In the genomic region with DNA sequence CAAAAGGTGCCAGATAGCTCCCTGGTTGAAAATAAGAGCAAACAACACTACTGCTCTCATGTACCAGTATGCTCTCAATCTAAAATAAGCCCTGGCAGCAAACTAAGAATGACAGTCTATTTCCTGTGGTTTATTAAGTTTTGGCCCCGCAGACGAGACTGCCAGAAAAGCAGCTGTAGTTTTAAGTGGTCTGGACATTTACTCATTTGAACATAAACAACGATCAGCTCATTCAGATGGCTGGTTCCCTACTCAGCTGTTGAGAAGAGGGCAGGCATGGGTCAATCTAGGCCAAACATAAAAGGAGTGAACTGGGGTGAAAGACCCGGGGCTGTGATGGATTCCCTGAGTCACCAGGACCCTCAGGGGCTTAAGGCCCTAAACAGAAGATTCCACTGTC, we compare ENCODE assay signal across 11 cellular contexts. TPM values are rescaled to one million over a fixed set of nuclear protein-coding genes. Genes with fewer than 3 reads are reported as not detected.
DNase-seq lines count a peak whose midpoint lies in the region; ATAC-seq and TF ChIP-seq lines count a peak whose summit lies in the region.
"Had no signal": no experiment of that assay in that cellular context is flagged by ENCODE, and none has a peak within 500 bp of the region (broad histone marks: within the 10 kb centered on the region; RNA-seq: fewer than 3 reads in every experiment).

No MANE protein-coding gene starts in this region.

- H3K36me3 ChIP-seq in skeletal muscle satellite cell (ENCODE audit: insufficient read depth, low read length): no peaks in the 10 kb centered on the region

- H3K36me3 Mint-ChIP-seq in activated T-helper 2 cell treated with anti-CD3 and anti-CD28 coated beads, Interferon-gamma antibody, Interleukin-2, Interleukin-4, amounts not matched to agents 10 μg/mL and 5 μg/mL and 100 μg/mL, durations not matched to agents 14 hours and 24 hours and 36 hours (ENCODE audit: low read depth): no peaks in the 10 kb centered on the region
- H3K36me3 Mint-ChIP-seq: memory B cell had no signal

- peak overlapping the region; percentile 16 for H3K4me2 ChIP-seq in skeletal muscle satellite cell (ENCODE audit: low read length)

- no peak overlapping the region for H3K9ac ChIP-seq in skeletal muscle satellite cell (ENCODE audit: low read depth, low read length)

- peaks cover 3% of the 10 kb centered on the region for H3K4me1 Mint-ChIP-seq in activated T-helper 2 cell treated with anti-CD3 and anti-CD28 coated beads, Interferon-gamma antibody, Interleukin-2, Interleukin-4, amounts not matched to agents 10 μg/mL and 5 μg/mL and 100 μg/mL, durations not matched to agents 14 hours and 24 hours and 36 hours (ENCODE audit: low read depth)

- no peak overlapping the region for H3K27ac Mint-ChIP-seq in activated T-helper 2 cell treated with anti-CD3 and anti-CD28 coated beads, Interferon-gamma antibody, Interleukin-2, Interleukin-4, amounts not matched to agents 10 μg/mL and 5 μg/mL and 100 μg/mL, durations not matched to agents 14 hours and 24 hours and 36 hours
- H3K27ac Mint-ChIP-seq: activated naive CD8-positive, alpha-beta T cell treated with anti-CD3 and anti-CD28 coated beads, Interleukin-2, amount 10 ng/mL, durations not matched to agents 7 days and 5 days; memory B cell had no signal

- no peak for TF ChIP-seq CTCF in RWPE1 (conservative IDR thresholded peaks at IDR 0.05; ENCODE audit: low read depth)

- H3K9me3 ChIP-seq in skeletal muscle satellite cell (replicated peaks; ENCODE audit: low read length): no peaks in the 10 kb centered on the region

- peak; percentile 38 for DNase-seq in HCEC 1CT
- peak; percentile 21 to 25 for DNase-seq in SHP77 (lab: John Stamatoyannopoulos, UW)
- DNase-seq in fibroblast of peridontal ligament (ENCODE audit: extremely low read depth): peak; percentile 17
- no peak for DNase-seq in RWPE1 (ENCODE audit: low spot score)
- no peak for DNase-seq in activated T-helper 2 cell treated with anti-CD3 and anti-CD28 coated beads, Interferon-gamma antibody, Interleukin-2, Interleukin-4, amounts not matched to agents 10 μg/mL and 5 μg/mL and 100 μg/mL, durations not matched to agents 14 hours and 24 hours and 36 hours (ENCODE audit: low spot score)
- DNase-seq: activated naive CD8-positive, alpha-beta T cell treated with anti-CD3 and anti-CD28 coated beads, Interleukin-2, amount 10 ng/mL, durations not matched to agents 7 days and 5 days; effector CD4-positive, alpha-beta T cell; NCI-H446 had no signal

- CTCF ChIA-PET in RWPE1 (lab: Yijun Ruan, JAX): interaction anchor here (0.6 to 1.9 kb wide), 2 partner anchors 123 to 153 kb away, joined by 3 to 5 read pairs; no protein-coding TSS in a partner anchor

- no peak overlapping the region for H3K4me3 Mint-ChIP-seq in activated T-helper 2 cell treated with anti-CD3 and anti-CD28 coated beads, Interferon-gamma antibody, Interleukin-2, Interleukin-4, amounts not matched to agents 10 μg/mL and 5 μg/mL and 100 μg/mL, durations not matched to agents 14 hours and 24 hours and 36 hours (ENCODE audit: low read depth)
- H3K4me3 Mint-ChIP-seq: activated naive CD8-positive, alpha-beta T cell treated with anti-CD3 and anti-CD28 coated beads, Interleukin-2, amount 10 ng/mL, durations not matched to agents 7 days and 5 days; memory B cell had no signal

- POLR2A ChIA-PET in RWPE1 (lab: Yijun Ruan, JAX; ENCODE audit: low non-redundant PET): no interaction called here

- H3K9me3 Mint-ChIP-seq in activated T-helper 2 cell treated with anti-CD3 and anti-CD28 coated beads, Interferon-gamma antibody, Interleukin-2, Interleukin-4, amounts not matched to agents 10 μg/mL and 5 μg/mL and 100 μg/mL, durations not matched to agents 14 hours and 24 hours and 36 hours: no peaks in the 10 kb centered on the region
- H3K9me3 Mint-ChIP-seq: activated naive CD8-positive, alpha-beta T cell treated with anti-CD3 and anti-CD28 coated beads, Interleukin-2, amount 10 ng/mL, durations not matched to agents 7 days and 5 days; memory B cell had no signal

- H3K4me3 ChIP-seq in skeletal muscle satellite cell (ENCODE audit: low read length): no peak overlapping the region

- ATAC-seq in HG02610 (IDR thresholded peaks at IDR 0.05; ENCODE audit: unreplicated experiment): no peak

- H3K27ac ChIP-seq in RWPE1: no peak overlapping the region

- H3K27me3 ChIP-seq in skeletal muscle satellite cell (ENCODE audit: control insufficient read depth, insufficient read depth, low read length): peaks cover 52% of the 10 kb centered on the region

- intact Hi-C loops in activated T-helper 2 cell treated with anti-CD3 and anti-CD28 coated beads, Interferon-gamma antibody, Interleukin-2, Interleukin-4, amounts not matched to agents 10 μg/mL and 5 μg/mL and 100 μg/mL, durations not matched to agents 14 hours and 24 hours and 36 hours (cut with micrococcal nuclease): loop anchor here (10.0 kb wide), 2 partner anchors 1709 to 1799 kb away; partner anchors contain the start of genes EVX1, HOXA3 and HOXA7

- H3K4me1 ChIP-seq in skeletal muscle satellite cell (ENCODE audit: control insufficient read depth, insufficient read depth, low read length): peaks cover 34% of the 10 kb centered on the region

- H3K27me3 Mint-ChIP-seq in activated T-helper 2 cell treated with anti-CD3 and anti-CD28 coated beads, Interferon-gamma antibody, Interleukin-2, Interleukin-4, amounts not matched to agents 10 μg/mL and 5 μg/mL and 100 μg/mL, durations not matched to agents 14 hours and 24 hours and 36 hours (ENCODE audit: low read depth): peaks cover 51% of the 10 kb centered on the region

RNA-seq across cellular contexts. Expression of gene TRIL, which starts 4.5 kb away (rescaled TPM):
- total RNA-seq in skeletal muscle satellite cell (2012; rRNA removed): under 0.01 TPM in 2 replicates
- total RNA-seq in activated T-helper 2 cell treated with anti-CD3 and anti-CD28 coated beads, Interferon-gamma antibody, Interleukin-2, Interleukin-4, amounts not matched to agents 10 μg/mL and 5 μg/mL and 100 μg/mL, durations not matched to agents 14 hours and 24 hours and 36 hours: not detected in 2 replicates
- total RNA-seq: activated naive CD8-positive, alpha-beta T cell treated with anti-CD3 and anti-CD28 coated beads, Interleukin-2, amount 10 ng/mL, durations not matched to agents 7 days and 5 days had no signal

Comparison
In these comparisons a context has a peak if more than half of its experiments do, and no peak if none do; other contexts are left out.
1. DNase-seq: peak in HCEC 1CT (single experiment), SHP77 (2 of 2) and fibroblast of peridontal ligament (single experiment); none in RWPE1 (single experiment) and activated T-helper 2 cell treated with anti-CD3 and anti-CD28 coated beads, Interferon-gamma antibody, Interleukin-2, Interleukin-4, amounts not matched to agents 10 μg/mL and 5 μg/mL and 100 μg/mL, durations not matched to agents 14 hours and 24 hours and 36 hours (single experiment).